In the genomic region with DNA sequence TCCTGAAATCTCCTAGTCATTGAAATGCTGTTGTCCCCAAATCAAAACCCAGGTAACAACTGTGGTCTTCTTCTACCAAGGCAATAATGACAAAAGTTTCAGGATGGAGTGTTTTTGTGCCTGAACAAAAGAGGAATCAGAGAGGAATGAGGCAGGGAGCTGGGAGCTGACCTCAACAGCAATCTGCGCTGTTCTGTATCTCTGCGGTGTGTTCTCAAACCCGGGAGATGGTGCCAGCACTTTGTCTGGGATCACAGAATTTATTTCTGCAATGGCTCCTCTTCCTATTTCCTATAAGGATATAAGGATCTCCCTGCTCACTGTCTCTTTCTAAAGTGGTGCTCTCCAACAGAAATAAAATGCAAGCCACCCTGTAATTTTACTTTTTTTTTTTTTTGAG, we compare ENCODE assay signal across 1 cellular context.
TF ChIP-seq lines count a peak whose summit lies in the region.

No MANE protein-coding gene starts in this region.

TF ChIP-seq in A549, 52 proteins besides CTCF, POLR2A, EP300 and RAD21 (continued from another document):
- TF ChIP-seq, protein P1, sequence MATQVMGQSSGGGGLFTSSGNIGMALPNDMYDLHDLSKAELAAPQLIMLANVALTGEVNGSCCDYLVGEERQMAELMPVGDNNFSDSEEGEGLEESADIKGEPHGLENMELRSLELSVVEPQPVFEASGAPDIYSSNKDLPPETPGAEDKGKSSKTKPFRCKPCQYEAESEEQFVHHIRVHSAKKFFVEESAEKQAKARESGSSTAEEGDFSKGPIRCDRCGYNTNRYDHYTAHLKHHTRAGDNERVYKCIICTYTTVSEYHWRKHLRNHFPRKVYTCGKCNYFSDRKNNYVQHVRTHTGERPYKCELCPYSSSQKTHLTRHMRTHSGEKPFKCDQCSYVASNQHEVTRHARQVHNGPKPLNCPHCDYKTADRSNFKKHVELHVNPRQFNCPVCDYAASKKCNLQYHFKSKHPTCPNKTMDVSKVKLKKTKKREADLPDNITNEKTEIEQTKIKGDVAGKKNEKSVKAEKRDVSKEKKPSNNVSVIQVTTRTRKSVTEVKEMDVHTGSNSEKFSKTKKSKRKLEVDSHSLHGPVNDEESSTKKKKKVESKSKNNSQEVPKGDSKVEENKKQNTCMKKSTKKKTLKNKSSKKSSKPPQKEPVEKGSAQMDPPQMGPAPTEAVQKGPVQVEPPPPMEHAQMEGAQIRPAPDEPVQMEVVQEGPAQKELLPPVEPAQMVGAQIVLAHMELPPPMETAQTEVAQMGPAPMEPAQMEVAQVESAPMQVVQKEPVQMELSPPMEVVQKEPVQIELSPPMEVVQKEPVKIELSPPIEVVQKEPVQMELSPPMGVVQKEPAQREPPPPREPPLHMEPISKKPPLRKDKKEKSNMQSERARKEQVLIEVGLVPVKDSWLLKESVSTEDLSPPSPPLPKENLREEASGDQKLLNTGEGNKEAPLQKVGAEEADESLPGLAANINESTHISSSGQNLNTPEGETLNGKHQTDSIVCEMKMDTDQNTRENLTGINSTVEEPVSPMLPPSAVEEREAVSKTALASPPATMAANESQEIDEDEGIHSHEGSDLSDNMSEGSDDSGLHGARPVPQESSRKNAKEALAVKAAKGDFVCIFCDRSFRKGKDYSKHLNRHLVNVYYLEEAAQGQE (IDR thresholded peaks at IDR 0.05): no peak
- TF ChIP-seq CHD4 (IDR thresholded peaks at IDR 0.05; ENCODE audit: borderline replicate concordance): no peak
- TF ChIP-seq CBX2 (IDR thresholded peaks at IDR 0.05; ENCODE audit: borderline replicate concordance, low read depth): no peak
- TF ChIP-seq, protein P2, sequence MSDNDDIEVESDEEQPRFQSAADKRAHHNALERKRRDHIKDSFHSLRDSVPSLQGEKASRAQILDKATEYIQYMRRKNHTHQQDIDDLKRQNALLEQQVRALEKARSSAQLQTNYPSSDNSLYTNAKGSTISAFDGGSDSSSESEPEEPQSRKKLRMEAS (IDR thresholded peaks at IDR 0.05): no peak
- no peak for TF ChIP-seq RFX5 (IDR thresholded peaks at IDR 0.05)
- TF ChIP-seq BHLHE40 (IDR thresholded peaks at IDR 0.05; ENCODE audit: low read depth, low read length): no peak
